ENCODE assay signal across 10 cellular contexts in the genomic region with DNA sequence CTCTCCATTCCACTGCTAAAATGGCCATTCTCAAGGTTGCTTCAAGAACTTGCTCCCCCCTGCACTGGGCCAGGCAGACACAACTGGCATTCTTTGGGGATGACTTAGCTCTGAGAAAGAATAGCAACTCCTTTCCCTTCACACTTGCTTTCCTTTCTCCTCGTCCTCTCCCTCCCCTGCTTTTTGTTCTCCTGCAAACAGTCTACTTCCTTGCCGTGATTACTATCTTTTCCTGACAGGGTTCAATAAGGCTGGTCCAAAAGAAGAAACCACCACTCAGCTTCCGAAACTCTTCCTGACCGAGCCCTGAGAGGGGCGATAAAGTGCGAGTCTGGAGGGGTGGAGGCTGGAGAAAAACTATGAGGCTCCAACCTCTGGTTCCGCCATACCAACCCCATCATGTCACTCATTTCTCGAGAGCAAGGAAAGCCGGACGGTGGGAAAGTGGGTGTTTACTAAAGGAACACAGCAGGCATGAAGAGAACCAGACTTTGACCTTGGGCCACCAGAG. TPM values are rescaled to one million over a fixed set of nuclear protein-coding genes. Genes with fewer than 3 reads are reported as not detected.
DNase-seq lines count a peak whose midpoint lies in the region; ATAC-seq and TF ChIP-seq lines count a peak whose summit lies in the region.
"Had no signal": no experiment of that assay in that cellular context is flagged by ENCODE, and none has a peak within 500 bp of the region (broad histone marks: within the 10 kb centered on the region; RNA-seq: fewer than 3 reads in every experiment).

No MANE protein-coding gene starts in this region.

- no peaks in the 10 kb centered on the region for H3K9me3 ChIP-seq in psoas muscle

- no peak overlapping the region for H3K4me3 Mint-ChIP-seq in activated T-cell treated with anti-CD3 and anti-CD28 coated beads, Interleukin-2, amount 50 U/mL, for 4 hours

- intact Hi-C loops in psoas muscle (cut with DNase I), result no loop called here

- ATAC-seq in foreskin keratinocyte, result no peak
- no peak for ATAC-seq in psoas muscle
- ATAC-seq in activated T-cell treated with anti-CD3 and anti-CD28 coated beads, Interleukin-2, amount 50 U/mL, for 4 hours, result no peak
- no peak for ATAC-seq in GM21529 (IDR thresholded peaks at IDR 0.05; ENCODE audit: unreplicated experiment)

- WGBS in psoas muscle, 3 donors, result 63 to 67% (median 67%) methylated on average over 10 of the region's 10 CpGs

- no peaks in the 10 kb centered on the region for H3K36me3 Mint-ChIP-seq in activated T-cell treated with anti-CD3 and anti-CD28 coated beads, Interleukin-2, amount 50 U/mL, for 4 hours (ENCODE audit: insufficient read depth)

- H3K4me1 Mint-ChIP-seq in activated T-cell treated with anti-CD3 and anti-CD28 coated beads, Interleukin-2, amount 50 U/mL, for 4 hours (ENCODE audit: low read depth), result peaks cover 15% of the 10 kb centered on the region

- H3K9me3 Mint-ChIP-seq in activated T-cell treated with anti-CD3 and anti-CD28 coated beads, Interleukin-2, amount 50 U/mL, for 4 hours, result no peaks in the 10 kb centered on the region

- TF ChIP-seq CTCF in WI38 (IDR thresholded peaks at IDR 0.05; ENCODE audit: low read depth, low read length), result no peak
- peak; percentile 4 for TF ChIP-seq CTCF in foreskin keratinocyte (conservative IDR thresholded peaks at IDR 0.05)
- TF ChIP-seq CTCF in psoas muscle (IDR thresholded peaks at IDR 0.05), result no peak

- H3K27me3 ChIP-seq in foreskin keratinocyte (no peaks in the 10 kb centered on the region), psoas muscle (ENCODE audit: insufficient read depth in 3 of 3, low read length in 2 of 3) (no peaks in the 10 kb centered on the region)

- H3K36me3 ChIP-seq in psoas muscle (ENCODE audit: insufficient read depth in 1 of 2, low read depth in 1 of 2), result peaks cover 0 to 72% of the 10 kb centered on the region in 2 donors

- H3K4me3 ChIP-seq in WI38 (ENCODE audit: low read depth, low read length) (peak overlapping the region; percentile 99; the same call in 1 of the 2 replicates), psoas muscle (peak overlapping the region; percentile 86)

- no peak overlapping the region for H3K27ac ChIP-seq in foreskin keratinocyte
- H3K27ac ChIP-seq in psoas muscle, result peak overlapping the region; percentile 80

- peaks cover 19% of the 10 kb centered on the region for H3K27me3 Mint-ChIP-seq in activated T-cell treated with anti-CD3 and anti-CD28 coated beads, Interleukin-2, amount 50 U/mL, for 4 hours (ENCODE audit: low read depth)

- peaks cover 37% of the 10 kb centered on the region for H3K4me1 ChIP-seq in foreskin keratinocyte
- H3K4me1 ChIP-seq in psoas muscle, result peaks cover 80% of the 10 kb centered on the region

- peak; percentile 62 for DNase-seq in Daoy (ENCODE audit: low read depth)
- DNase-seq in foreskin keratinocyte, result peak in 1 of 2 donors; percentile 59
- DNase-seq in psoas muscle, result peak in 1 of 2 donors; percentile 36
- no peak for DNase-seq in DMS114 treated with DMSO at 0.1 percent for 48 hours (lab: John Stamatoyannopoulos, UW; ENCODE audit: unreplicated experiment)
- DNase-seq in activated T-cell treated with anti-CD3 and anti-CD28 coated beads, Interleukin-2, amount 50 U/mL, for 4 hours, result no peak
- no peak for DNase-seq in activated gamma-delta T cell (lab: John Stamatoyannopoulos, UW)
- DNase-seq: DMS53, MM.1S had no signal

RNA-seq across cellular contexts. Expression of a gene that starts 5.0 kb away (rescaled TPM):
- total RNA-seq in Daoy (2014; rRNA removed; shearing (Covaris generic)), result 99.8 and 102 TPM in 2 replicates
- total RNA-seq in foreskin keratinocyte (79.5 and 86.7 TPM in 2 replicates), psoas muscle (10 to 100 TPM; 16.5 to 36.6 (median 29.6) TPM)
- polyA plus RNA-seq in foreskin keratinocyte (22.1 and 29.6 TPM in 2 replicates), psoas muscle (1 to 10 TPM; 4.0 to 6.1 (median 5.1) TPM)
- under 1 TPM; 0.16 to 0.87 (median 0.20) TPM for total RNA-seq in activated T-cell treated with anti-CD3 and anti-CD28 coated beads, Interleukin-2, amount 50 U/mL, for 4 hours

Comparison
In these comparisons a context has a peak if more than half of its experiments do, and no peak if none do; other contexts are left out.
1. RNA of a gene that starts 5.0 kb away (total RNA-seq): 99.8 to 102 TPM in Daoy, 79.5 to 86.7 TPM in foreskin keratinocyte and 16.5 to 36.6 TPM in psoas muscle; 0.16 to 0.87 TPM in activated T-cell treated with anti-CD3 and anti-CD28 coated beads, Interleukin-2, amount 50 U/mL, for 4 hours; every median in the first group is over 4 times any median in the second.